ENCODE assay signal across 20 cellular contexts in genomic region chr5:120330555-120330954, GRCh38.
"Had no signal": no experiment of that assay in that cellular context is flagged by ENCODE, and none has a peak within 500 bp of the region (broad histone marks: within the 10 kb centered on the region; RNA-seq: fewer than 3 reads in every experiment).

No MANE protein-coding gene starts in this region.

- DNase-seq: colonic mucosa; cortex of kidney; effector CD8-positive, alpha-beta T cell; effector memory CD8-positive, alpha-beta T cell; endodermal cell; erythroblast; esophagus squamous epithelium; foreskin fibroblast; heart left ventricle; hypothalamus; immature natural killer cell; left cardiac atrium; left lung; left ventricle myocardium superior; lower lobe of right lung; mesenchymal stem cell; mucosa of descending colon; naive B cell had no signal

- ATAC-seq: effector memory CD8-positive, alpha-beta T cell; esophagus mucosa; gastroesophageal sphincter; heart left ventricle; left cardiac atrium; left lung; left ventricle myocardium superior; lower lobe of right lung; mucosa of descending colon had no signal
